In genomic region chr4:99029018-99029735, GRCh38 we compare ENCODE assay signal across 14 cellular contexts. TPM values are rescaled to one million over a fixed set of nuclear protein-coding genes. Genes with fewer than 3 reads are reported as not detected.
DNase-seq lines count a peak whose midpoint lies in the region; ATAC-seq and TF ChIP-seq lines count a peak whose summit lies in the region.
"Had no signal": no experiment of that assay in that cellular context is flagged by ENCODE, and none has a peak within 500 bp of the region (broad histone marks: within the 10 kb centered on the region; RNA-seq: fewer than 3 reads in every experiment).

No MANE protein-coding gene starts in this region.

- intact Hi-C loops in left ventricle myocardium inferior (cut with micrococcal nuclease), result no loop called here
- intact Hi-C loops in left ventricle myocardium superior (cut with micrococcal nuclease), result no loop called here

- no peaks in the 10 kb centered on the region for H3K9me3 Mint-ChIP-seq in stimulated activated naive CD8-positive, alpha-beta T cell treated with anti-CD3 and anti-CD28 coated beads, Interleukin-15, amount 100 ng/mL, for 72 hours
- H3K9me3 Mint-ChIP-seq: activated naive CD8-positive, alpha-beta T cell treated with anti-CD3 and anti-CD28 coated beads, Interleukin-2, amount 10 ng/mL, durations not matched to agents 7 days and 5 days; dendritic cell treated with granulocyte-macrophage colony-stimulating factor and Interleukin-4, amounts not matched to agents 40 ng/mL and 50 ng/mL, for 4 days had no signal

- TF ChIP-seq CTCF in epithelial cell of esophagus (IDR thresholded peaks at IDR 0.05; ENCODE audit: insufficient read depth, low read depth, low read length, missing control alignments) (no peak), left ventricle myocardium inferior (IDR thresholded peaks at IDR 0.05; ENCODE audit: borderline replicate concordance) (no peak)

- H3K36me3 ChIP-seq in left ventricle myocardium inferior, result no peaks in the 10 kb centered on the region
- H3K36me3 ChIP-seq: uterus had no signal

- no peak for DNase-seq in stimulated activated naive CD8-positive, alpha-beta T cell treated with anti-CD3 and anti-CD28 coated beads, Interleukin-15, amount 100 ng/mL, for 72 hours
- no peak for DNase-seq in stimulated activated naive CD8-positive, alpha-beta T cell treated with anti-CD3 and anti-CD28 coated beads, Interleukin-15, Interleukin-2, amounts not matched to agents 100 U/mL and 50 U/mL, for 24 hours
- DNase-seq in epithelial cell of esophagus (ENCODE audit: low read depth) (peak; percentile 21), left ventricle myocardium inferior (no peak), COR-L47 (lab: John Stamatoyannopoulos, UW) (no peak), left ventricle myocardium superior (no peak)
- no peak for DNase-seq in effector CD8-positive, alpha-beta T cell (lab: John Stamatoyannopoulos, UW)
- DNase-seq: activated naive CD8-positive, alpha-beta T cell treated with anti-CD3 and anti-CD28 coated beads, Interleukin-2, amount 10 ng/mL, durations not matched to agents 7 days and 5 days; GDM1; NCI-H446 treated with DMSO at 0.1 percent for 48 hours; SJCRH30; uterus had no signal

- no peak overlapping the region for H3K4me3 Mint-ChIP-seq in stimulated activated naive CD8-positive, alpha-beta T cell treated with anti-CD3 and anti-CD28 coated beads, Interleukin-15, amount 100 ng/mL, for 72 hours
- H3K4me3 Mint-ChIP-seq: activated naive CD8-positive, alpha-beta T cell treated with anti-CD3 and anti-CD28 coated beads, Interleukin-2, amount 10 ng/mL, durations not matched to agents 7 days and 5 days; dendritic cell treated with granulocyte-macrophage colony-stimulating factor and Interleukin-4, amounts not matched to agents 40 ng/mL and 50 ng/mL, for 4 days had no signal

- H3K27me3 Mint-ChIP-seq in stimulated activated naive CD8-positive, alpha-beta T cell treated with anti-CD3 and anti-CD28 coated beads, Interleukin-15, amount 100 ng/mL, for 72 hours, result no peaks in the 10 kb centered on the region
- H3K27me3 Mint-ChIP-seq: activated naive CD8-positive, alpha-beta T cell treated with anti-CD3 and anti-CD28 coated beads, Interleukin-2, amount 10 ng/mL, durations not matched to agents 7 days and 5 days; dendritic cell treated with granulocyte-macrophage colony-stimulating factor and Interleukin-4, amounts not matched to agents 40 ng/mL and 50 ng/mL, for 4 days had no signal

- H3K9me3 ChIP-seq in left ventricle myocardium inferior (replicated peaks), result no peaks in the 10 kb centered on the region
- H3K9me3 ChIP-seq: uterus had no signal

- ATAC-seq in stimulated activated naive CD8-positive, alpha-beta T cell treated with anti-CD3 and anti-CD28 coated beads, Interleukin-15, amount 100 ng/mL, for 72 hours, result peak; percentile 64
- ATAC-seq in stimulated activated naive CD8-positive, alpha-beta T cell treated with anti-CD3 and anti-CD28 coated beads, Interleukin-15, Interleukin-2, amounts not matched to agents 100 U/mL and 50 U/mL, for 24 hours, result no peak
- ATAC-seq in HG03159 (IDR thresholded peaks at IDR 0.05; ENCODE audit: unreplicated experiment) (peak; percentile 92), left ventricle myocardium superior (no peak)

- H3K4me1 Mint-ChIP-seq in stimulated activated naive CD8-positive, alpha-beta T cell treated with anti-CD3 and anti-CD28 coated beads, Interleukin-15, amount 100 ng/mL, for 72 hours, result peaks cover 41% of the 10 kb centered on the region

- no peak overlapping the region for H3K27ac ChIP-seq in left ventricle myocardium inferior (replicated peaks)
- H3K27ac ChIP-seq: SJCRH30, uterus had no signal

- H3K27me3 ChIP-seq in left ventricle myocardium inferior (ENCODE audit: low read depth), result no peaks in the 10 kb centered on the region
- H3K27me3 ChIP-seq: SJCRH30, uterus had no signal

- peaks cover 44% of the 10 kb centered on the region for H3K4me1 ChIP-seq in left ventricle myocardium inferior
- H3K4me1 ChIP-seq: SJCRH30, uterus had no signal

- H3K4me3 ChIP-seq in epithelial cell of esophagus (ENCODE audit: low read length) (no peak overlapping the region), left ventricle myocardium inferior (no peak overlapping the region)
- H3K4me3 ChIP-seq: SJCRH30, uterus had no signal

- H3K27ac Mint-ChIP-seq in stimulated activated naive CD8-positive, alpha-beta T cell treated with anti-CD3 and anti-CD28 coated beads, Interleukin-15, amount 100 ng/mL, for 72 hours, result peak overlapping the region in 1 of 2 donors; percentile 19
- H3K27ac Mint-ChIP-seq: activated naive CD8-positive, alpha-beta T cell treated with anti-CD3 and anti-CD28 coated beads, Interleukin-2, amount 10 ng/mL, durations not matched to agents 7 days and 5 days; dendritic cell treated with granulocyte-macrophage colony-stimulating factor and Interleukin-4, amounts not matched to agents 40 ng/mL and 50 ng/mL, for 4 days had no signal

RNA-seq across cellular contexts. Expression of gene METAP1, which starts 33.7 kb away (rescaled TPM):
- total RNA-seq in left ventricle myocardium inferior (50.8 TPM), left ventricle myocardium superior (75.8 TPM)

RNA-seq across cellular contexts. Expression of gene ADH5, which starts 59.4 kb away (rescaled TPM):
- total RNA-seq in left ventricle myocardium inferior (179 TPM), left ventricle myocardium superior (202 TPM)

Comparison
In these comparisons a context has a peak if more than half of its experiments do, and no peak if none do; other contexts are left out.
1. ATAC-seq: peak in stimulated activated naive CD8-positive, alpha-beta T cell treated with anti-CD3 and anti-CD28 coated beads, Interleukin-15, amount 100 ng/mL, for 72 hours (single experiment) and HG03159 (single experiment); none in stimulated activated naive CD8-positive, alpha-beta T cell treated with anti-CD3 and anti-CD28 coated beads, Interleukin-15, Interleukin-2, amounts not matched to agents 100 U/mL and 50 U/mL, for 24 hours (single experiment) and left ventricle myocardium superior (single experiment).